ENCODE assay signal across 1 cellular context in the genomic region with DNA sequence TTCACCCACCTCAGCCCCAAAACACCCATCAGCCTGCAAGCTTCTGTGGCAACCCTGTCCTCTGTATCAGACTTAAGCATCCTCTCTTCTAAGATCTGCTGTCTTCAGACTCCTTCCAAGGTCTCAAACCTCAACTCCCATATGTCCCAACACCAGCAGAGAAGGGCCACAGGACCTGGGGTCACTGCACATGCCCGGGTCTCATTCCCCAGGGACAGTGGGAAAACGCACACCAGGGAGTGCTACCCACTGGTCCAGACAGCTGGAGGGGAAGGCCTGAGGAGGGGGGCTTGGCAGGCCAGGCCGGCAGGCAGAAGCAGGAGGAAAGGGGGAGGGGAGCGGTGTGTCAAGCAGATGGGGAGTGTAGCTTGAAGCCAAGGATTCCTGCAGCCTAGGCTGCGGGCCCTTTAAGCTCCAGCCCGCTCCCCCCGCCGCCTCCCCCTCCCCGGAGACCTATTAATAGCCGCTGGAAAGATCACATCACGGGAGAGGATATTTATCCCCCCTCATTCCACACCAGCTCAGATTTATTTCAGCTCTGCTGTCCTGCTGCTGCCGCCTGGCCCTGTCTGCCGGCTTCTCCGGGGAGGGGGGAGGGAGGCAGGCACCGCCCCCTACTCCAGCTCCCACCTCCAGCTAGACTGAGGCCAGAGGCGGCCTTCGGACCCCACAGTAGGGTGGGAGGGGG.
TF ChIP-seq lines count a peak whose summit lies in the region.

No MANE protein-coding gene starts in this region.

TF ChIP-seq in endothelial cell of umbilical vein, 7 proteins besides CTCF, POLR2A, EP300 and RAD21:
- TF ChIP-seq MYC (IDR thresholded peaks at IDR 0.05; ENCODE audit: low read depth, low read length) (no peak), POLR2AphosphoS5 (IDR thresholded peaks at IDR 0.05; ENCODE audit: insufficient read depth, low read depth, low read length) (no peak), JUN (IDR thresholded peaks at IDR 0.05; ENCODE audit: borderline replicate concordance, insufficient read depth, insufficient read length, low read depth) (no peak), GATA2 (IDR thresholded peaks at IDR 0.05; ENCODE audit: insufficient read depth, insufficient read length, low read depth, low read length) (no peak)
